13 cellular contexts compared by ENCODE assay signal in the genomic region with DNA sequence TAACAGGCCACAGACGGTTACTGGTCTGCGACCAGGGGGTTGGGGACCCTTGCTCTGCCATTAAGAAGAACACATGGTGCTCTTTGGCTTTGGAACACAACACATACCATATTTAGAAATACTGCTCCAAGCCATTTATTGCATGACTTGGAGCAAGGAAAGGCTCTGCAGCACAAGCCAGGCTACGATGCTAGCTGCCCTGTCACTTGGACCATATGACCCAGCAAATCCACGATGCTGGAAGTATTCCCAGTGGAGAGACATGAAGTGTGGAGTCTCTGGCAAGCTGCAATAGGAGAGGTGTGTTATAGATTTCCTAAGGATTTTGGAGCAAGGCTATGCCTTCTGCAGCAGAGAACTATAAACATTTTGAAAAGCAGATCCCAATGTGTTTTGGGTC.
DNase-seq lines count a peak whose midpoint lies in the region; ATAC-seq lines count a peak whose summit lies in the region.
"Had no signal": no experiment of that assay in that cellular context is flagged by ENCODE, and none has a peak within 500 bp of the region (broad histone marks: within the 10 kb centered on the region; RNA-seq: fewer than 3 reads in every experiment).

No MANE protein-coding gene starts in this region.

- no peaks in the 10 kb centered on the region for H3K27me3 Mint-ChIP-seq in activated naive CD4-positive, alpha-beta T cell treated with anti-CD3 and anti-CD28 coated beads, Interleukin-2, amount 10 ng/mL, durations not matched to agents 7 days and 5 days
- H3K27me3 Mint-ChIP-seq: CD4-positive, CD25-positive, alpha-beta regulatory T cell; IgD-negative memory B cell had no signal

- ATAC-seq in Right ventricle myocardium inferior (peak; percentile 20), left cardiac atrium (no peak)
- ATAC-seq: GM23338 had no signal

- intact Hi-C loops in Right ventricle myocardium inferior (cut with DNase I), result no loop called here
- intact Hi-C loops in left cardiac atrium (cut with DNase I), result loop anchor here in 1 of 2 donors (10.0 kb wide), 1 partner anchor 111 kb away; no protein-coding TSS in a partner anchor

- H3K27ac Mint-ChIP-seq in activated naive CD4-positive, alpha-beta T cell treated with anti-CD3 and anti-CD28 coated beads, Interleukin-2, amount 10 ng/mL, durations not matched to agents 7 days and 5 days, result no peak overlapping the region
- H3K27ac Mint-ChIP-seq: GM23338, IgD-negative memory B cell had no signal

- H3K36me3 Mint-ChIP-seq in activated naive CD4-positive, alpha-beta T cell treated with anti-CD3 and anti-CD28 coated beads, Interleukin-2, amount 10 ng/mL, durations not matched to agents 7 days and 5 days, result peaks cover 11% of the 10 kb centered on the region

- DNase-seq in Right ventricle myocardium inferior (ENCODE audit: missing footprints) (no peak), left cardiac atrium (no peak), NCI-H146 (lab: John Stamatoyannopoulos, UW) (peak; percentile 67), cerebellar nuclear complex (lab: John Stamatoyannopoulos, UW) (peak; percentile 42 to 66), NCI-H1048 (lab: John Stamatoyannopoulos, UW) (no peak), HuH-7 (ENCODE audit: low spot score) (no peak)
- DNase-seq in activated naive CD4-positive, alpha-beta T cell treated with anti-CD3 and anti-CD28 coated beads, Interleukin-2, amount 10 ng/mL, durations not matched to agents 7 days and 5 days, result no peak
- DNase-seq: 8988T; CD4-positive, CD25-positive, alpha-beta regulatory T cell; DMS53; H7 had no signal

- H3K4me1 Mint-ChIP-seq in activated naive CD4-positive, alpha-beta T cell treated with anti-CD3 and anti-CD28 coated beads, Interleukin-2, amount 10 ng/mL, durations not matched to agents 7 days and 5 days, result peaks cover 12% of the 10 kb centered on the region

- no peaks in the 10 kb centered on the region for H3K9me3 Mint-ChIP-seq in activated naive CD4-positive, alpha-beta T cell treated with anti-CD3 and anti-CD28 coated beads, Interleukin-2, amount 10 ng/mL, durations not matched to agents 7 days and 5 days
- H3K9me3 Mint-ChIP-seq: CD4-positive, CD25-positive, alpha-beta regulatory T cell; GM23338; IgD-negative memory B cell had no signal

- CTCF ChIA-PET in activated naive CD4-positive, alpha-beta T cell treated with anti-CD3 and anti-CD28 coated beads, Interleukin-2, amount 10 ng/mL, durations not matched to agents 7 days and 5 days (lab: Charles Lee), result interaction anchor here (1.7 to 8.7 kb wide), 2 partner anchors 126 to 384 kb away, joined by 5 to 119 read pairs; partner anchors contain the start of gene LOXHD1

- no peak overlapping the region for H3K4me3 Mint-ChIP-seq in activated naive CD4-positive, alpha-beta T cell treated with anti-CD3 and anti-CD28 coated beads, Interleukin-2, amount 10 ng/mL, durations not matched to agents 7 days and 5 days
- H3K4me3 Mint-ChIP-seq: CD4-positive, CD25-positive, alpha-beta regulatory T cell; GM23338; IgD-negative memory B cell had no signal

Comparison
In these comparisons a context has a peak if more than half of its experiments do, and no peak if none do; other contexts are left out.
1. DNase-seq: peak in NCI-H146 (single experiment) and cerebellar nuclear complex (2 of 2); none in Right ventricle myocardium inferior (single experiment), left cardiac atrium (single experiment), NCI-H1048 (single experiment), HuH-7 (single experiment) and activated naive CD4-positive, alpha-beta T cell treated with anti-CD3 and anti-CD28 coated beads, Interleukin-2, amount 10 ng/mL, durations not matched to agents 7 days and 5 days (single experiment).